28 cellular contexts compared by ENCODE assay signal in genomic region chr2:120388222-120389035, GRCh38. TPM values are rescaled to one million over a fixed set of nuclear protein-coding genes. Genes with fewer than 3 reads are reported as not detected.
DNase-seq lines count a peak whose midpoint lies in the region; ATAC-seq, FAIRE-seq and TF ChIP-seq lines count a peak whose summit lies in the region.
"Had no signal": no experiment of that assay in that cellular context is flagged by ENCODE, and none has a peak within 500 bp of the region (broad histone marks: within the 10 kb centered on the region; RNA-seq: fewer than 3 reads in every experiment).

No MANE protein-coding gene starts in this region.

- no peaks in the 10 kb centered on the region for H3K79me1 ChIP-seq in neuronal stem cell (ENCODE audit: low read depth, low read length)

- no CpG with 5 or more reads among the region's 9 CpGs for WGBS in neuronal stem cell (ENCODE audit: extremely low coverage in 2 of 2, insufficient read length in 2 of 2, insufficient replicate concordance in 1 of 2), 2 donors

- intact Hi-C loops in activated CD4-positive, alpha-beta memory T cell treated with anti-CD3 and anti-CD28 coated beads for 36 hours (cut with micrococcal nuclease): no loop called here
- intact Hi-C loops in natural killer cell (cut with micrococcal nuclease): no loop called here
- intact Hi-C loops in A673 (cut with micrococcal nuclease; ENCODE audit: unreplicated experiment): no loop called here

- H3K27ac ChIP-seq in neuronal stem cell (replicated peaks; ENCODE audit: low read length): no peak overlapping the region
- no peak overlapping the region for H3K27ac ChIP-seq in A673 (ENCODE audit: low read depth, low read length, poor library complexity, severe bottlenecking)
- H3K27ac ChIP-seq: breast epithelium, neutrophil, psoas muscle had no signal

- H3K27me3 Mint-ChIP-seq in activated CD4-positive, alpha-beta memory T cell treated with anti-CD3 and anti-CD28 coated beads for 36 hours: peaks cover 2% of the 10 kb centered on the region
- H3K27me3 Mint-ChIP-seq in activated CD4-positive, alpha-beta memory T cell treated with anti-CD3 and anti-CD28 coated beads, Interleukin-2, amount 10 ng/mL, durations not matched to agents 7 days and 5 days: no peaks in the 10 kb centered on the region
- H3K27me3 Mint-ChIP-seq in natural killer cell (ENCODE audit: low read depth in 2 of 2): peaks cover 0 to 3% of the 10 kb centered on the region in 2 donors
- H3K27me3 Mint-ChIP-seq in natural killer cell treated with Interleukin-12 subunit alpha and Interleukin-12 subunit beta and Interleukin-15 and Interleukin-18, amount 100 ng/mL, for 72 hours: peaks cover 0 to 7% of the 10 kb centered on the region in 2 donors
- H3K27me3 Mint-ChIP-seq: stimulated activated naive B cell treated with anti-CD40 and anti-IgM and Interleukin-4, amounts not matched to agents 10 μg/mL and 1 μg/mL and 100 μg/mL, for 72 hours had no signal

- no TSS peak for BruUV-seq in A673 (replicated peaks; lab: Mats Ljungman, UMichigan)

- no peaks in the 10 kb centered on the region for H3K36me3 Mint-ChIP-seq in activated CD4-positive, alpha-beta memory T cell treated with anti-CD3 and anti-CD28 coated beads for 36 hours
- no peaks in the 10 kb centered on the region for H3K36me3 Mint-ChIP-seq in activated CD4-positive, alpha-beta memory T cell treated with anti-CD3 and anti-CD28 coated beads, Interleukin-2, amount 10 ng/mL, durations not matched to agents 7 days and 5 days (ENCODE audit: low read depth)
- no peaks in the 10 kb centered on the region for H3K36me3 Mint-ChIP-seq in natural killer cell
- no peaks in the 10 kb centered on the region for H3K36me3 Mint-ChIP-seq in natural killer cell treated with Interleukin-12 subunit alpha and Interleukin-12 subunit beta and Interleukin-15 and Interleukin-18, amount 100 ng/mL, for 72 hours
- H3K36me3 Mint-ChIP-seq: stimulated activated naive B cell treated with anti-CD40 and anti-IgM and Interleukin-4, amounts not matched to agents 10 μg/mL and 1 μg/mL and 100 μg/mL, for 72 hours had no signal

- no peak overlapping the region for H3K18ac ChIP-seq in neuronal stem cell (ENCODE audit: low read length)

- no peaks in the 10 kb centered on the region for H3K36me3 ChIP-seq in neuronal stem cell (replicated peaks in 1 of 2; ENCODE audit: control insufficient read depth in 2 of 2, insufficient read depth in 2 of 2, low read length in 2 of 2)
- no peaks in the 10 kb centered on the region for H3K36me3 ChIP-seq in A673 (ENCODE audit: insufficient read depth, low read length, poor library complexity, severe bottlenecking)
- H3K36me3 ChIP-seq: breast epithelium, HAP-1, MG63, neutrophil had no signal

- H3K4me1 ChIP-seq in neuronal stem cell (ENCODE audit: control insufficient read depth in 2 of 2, insufficient read depth in 1 of 2, low read depth in 1 of 2, low read length in 2 of 2) (peaks cover 3 to 7% of the 10 kb centered on the region in 2 donors), A673 (ENCODE audit: insufficient read depth, low read length, poor library complexity, severe bottlenecking) (peaks cover 5% of the 10 kb centered on the region)
- H3K4me1 ChIP-seq: breast epithelium, HAP-1, psoas muscle had no signal

- no peak overlapping the region for H2BK15ac ChIP-seq in neuronal stem cell (ENCODE audit: low read length)

- no peak overlapping the region for H3K4me3 ChIP-seq in neuronal stem cell (ENCODE audit: low read length in 2 of 2)
- no peak overlapping the region for H3K4me3 ChIP-seq in A673 (ENCODE audit: low read depth, low read length, poor library complexity, severe bottlenecking)
- H3K4me3 ChIP-seq: breast epithelium, HAP-1, MG63, psoas muscle had no signal

- no peak overlapping the region for H2BK12ac ChIP-seq in neuronal stem cell (ENCODE audit: low read length)

- no peaks in the 10 kb centered on the region for H3K4me1 Mint-ChIP-seq in activated CD4-positive, alpha-beta memory T cell treated with anti-CD3 and anti-CD28 coated beads for 36 hours (ENCODE audit: low read depth)
- no peaks in the 10 kb centered on the region for H3K4me1 Mint-ChIP-seq in activated CD4-positive, alpha-beta memory T cell treated with anti-CD3 and anti-CD28 coated beads, Interleukin-2, amount 10 ng/mL, durations not matched to agents 7 days and 5 days
- peaks cover 0 to 6% of the 10 kb centered on the region in 2 donors for H3K4me1 Mint-ChIP-seq in natural killer cell
- H3K4me1 Mint-ChIP-seq in natural killer cell treated with Interleukin-12 subunit alpha and Interleukin-12 subunit beta and Interleukin-15 and Interleukin-18, amount 100 ng/mL, for 72 hours (ENCODE audit: low read depth in 2 of 2): peaks cover 2 to 3% of the 10 kb centered on the region in 2 donors
- H3K4me1 Mint-ChIP-seq: stimulated activated naive B cell treated with anti-CD40 and anti-IgM and Interleukin-4, amounts not matched to agents 10 μg/mL and 1 μg/mL and 100 μg/mL, for 72 hours had no signal

- ATAC-seq in natural killer cell: no peak
- ATAC-seq in natural killer cell treated with Interleukin-12 subunit alpha and Interleukin-12 subunit beta and Interleukin-15 and Interleukin-18, amount 100 ng/mL, for 72 hours: no peak
- ATAC-seq: PC-3; psoas muscle; stimulated activated naive B cell treated with anti-CD40 and anti-IgM and Interleukin-4, amounts not matched to agents 10 μg/mL and 1 μg/mL and 100 μg/mL, for 72 hours had no signal

- H3K4ac ChIP-seq in neuronal stem cell (ENCODE audit: low read length): no peak overlapping the region

- H3K9me3 ChIP-seq in neuronal stem cell (replicated peaks in 1 of 2; ENCODE audit: control insufficient read depth in 2 of 2, insufficient read depth in 1 of 2, low read depth in 1 of 2, low read length in 2 of 2): no peaks in the 10 kb centered on the region
- H3K9me3 ChIP-seq in A673 (ENCODE audit: low read depth, low read length, poor library complexity, severe bottlenecking): no peaks in the 10 kb centered on the region
- H3K9me3 ChIP-seq: breast epithelium, HAP-1, MG63, neutrophil, psoas muscle had no signal

- CTCF ChIA-PET in activated CD4-positive, alpha-beta memory T cell treated with anti-CD3 and anti-CD28 coated beads for 36 hours (lab: Charles Lee): no interaction called here
- CTCF ChIA-PET in activated CD4-positive, alpha-beta memory T cell treated with anti-CD3 and anti-CD28 coated beads, Interleukin-2, amount 10 ng/mL, durations not matched to agents 7 days and 5 days (lab: Charles Lee): no interaction called here
- CTCF ChIA-PET in A673 (lab: Charles Lee): no interaction called here

- H3K9ac ChIP-seq in neuronal stem cell (ENCODE audit: low read depth, low read length, poor library complexity): no peak overlapping the region

- H2BK120ac ChIP-seq in neuronal stem cell (ENCODE audit: low read depth, low read length): no peak overlapping the region

- H3K27ac Mint-ChIP-seq in activated CD4-positive, alpha-beta memory T cell treated with anti-CD3 and anti-CD28 coated beads for 36 hours: no peak overlapping the region
- H3K27ac Mint-ChIP-seq in activated CD4-positive, alpha-beta memory T cell treated with anti-CD3 and anti-CD28 coated beads, Interleukin-2, amount 10 ng/mL, durations not matched to agents 7 days and 5 days: no peak overlapping the region
- no peak overlapping the region for H3K27ac Mint-ChIP-seq in natural killer cell
- no peak overlapping the region for H3K27ac Mint-ChIP-seq in natural killer cell treated with Interleukin-12 subunit alpha and Interleukin-12 subunit beta and Interleukin-15 and Interleukin-18, amount 100 ng/mL, for 72 hours
- H3K27ac Mint-ChIP-seq: stimulated activated naive B cell treated with anti-CD40 and anti-IgM and Interleukin-4, amounts not matched to agents 10 μg/mL and 1 μg/mL and 100 μg/mL, for 72 hours had no signal

- H2AFZ ChIP-seq in neuronal stem cell (ENCODE audit: low read length): no peak overlapping the region

- no peak for FAIRE-seq in HTR-8/SVneo (lab: Jason Lieb, UNC)
- FAIRE-seq: GM12892 had no signal

- H3K9me3 Mint-ChIP-seq in activated CD4-positive, alpha-beta memory T cell treated with anti-CD3 and anti-CD28 coated beads for 36 hours: peaks cover 2% of the 10 kb centered on the region
- H3K9me3 Mint-ChIP-seq in activated CD4-positive, alpha-beta memory T cell treated with anti-CD3 and anti-CD28 coated beads, Interleukin-2, amount 10 ng/mL, durations not matched to agents 7 days and 5 days: no peaks in the 10 kb centered on the region
- no peaks in the 10 kb centered on the region for H3K9me3 Mint-ChIP-seq in natural killer cell
- no peaks in the 10 kb centered on the region for H3K9me3 Mint-ChIP-seq in natural killer cell treated with Interleukin-12 subunit alpha and Interleukin-12 subunit beta and Interleukin-15 and Interleukin-18, amount 100 ng/mL, for 72 hours
- H3K9me3 Mint-ChIP-seq: stimulated activated naive B cell treated with anti-CD40 and anti-IgM and Interleukin-4, amounts not matched to agents 10 μg/mL and 1 μg/mL and 100 μg/mL, for 72 hours had no signal

- peaks cover 0 to 14% (median 0%) of the 10 kb centered on the region in 3 experiments for H3K27me3 ChIP-seq in neuronal stem cell (ENCODE audit: control insufficient read depth in 3 of 3, insufficient read depth in 3 of 3, low read depth in 1 of 3, low read length in 3 of 3)
- no peaks in the 10 kb centered on the region for H3K27me3 ChIP-seq in A673 (replicated peaks; ENCODE audit: insufficient read depth, low read depth, low read length, poor library complexity)
- H3K27me3 ChIP-seq: breast epithelium, MG63 had no signal

- peak overlapping the region; percentile 14 for H3K14ac ChIP-seq in neuronal stem cell (ENCODE audit: low read length)

- no peak overlapping the region for H3K4me3 Mint-ChIP-seq in activated CD4-positive, alpha-beta memory T cell treated with anti-CD3 and anti-CD28 coated beads for 36 hours
- no peak overlapping the region for H3K4me3 Mint-ChIP-seq in activated CD4-positive, alpha-beta memory T cell treated with anti-CD3 and anti-CD28 coated beads, Interleukin-2, amount 10 ng/mL, durations not matched to agents 7 days and 5 days
- no peak overlapping the region for H3K4me3 Mint-ChIP-seq in natural killer cell
- no peak overlapping the region for H3K4me3 Mint-ChIP-seq in natural killer cell treated with Interleukin-12 subunit alpha and Interleukin-12 subunit beta and Interleukin-15 and Interleukin-18, amount 100 ng/mL, for 72 hours
- H3K4me3 Mint-ChIP-seq: stimulated activated naive B cell treated with anti-CD40 and anti-IgM and Interleukin-4, amounts not matched to agents 10 μg/mL and 1 μg/mL and 100 μg/mL, for 72 hours had no signal

- H3K23ac ChIP-seq in neuronal stem cell (ENCODE audit: low read depth, low read length, poor library complexity): no peak overlapping the region

- peak; percentile 6 for DNase-seq in activated CD4-positive, alpha-beta memory T cell treated with anti-CD3 and anti-CD28 coated beads for 36 hours
- DNase-seq in activated CD4-positive, alpha-beta memory T cell treated with anti-CD3 and anti-CD28 coated beads, Interleukin-2, amount 10 ng/mL, durations not matched to agents 7 days and 5 days: no peak
- DNase-seq in natural killer cell (peak; percentile 7), neuronal stem cell (ENCODE audit: low spot score) (no peak), HTR-8/SVneo (ENCODE audit: insufficient read length, low spot score) (no peak), MV-4-11 (lab: John Stamatoyannopoulos, UW) (no peak), A673 (ENCODE audit: low spot score) (no peak)
- DNase-seq in natural killer cell treated with Interleukin-12 subunit alpha and Interleukin-12 subunit beta and Interleukin-15 and Interleukin-18, amount 100 ng/mL, for 72 hours (ENCODE audit: low spot score): no peak
- DNase-seq: activated CD4-positive, alpha-beta T cell treated with anti-CD3 and anti-CD28 coated beads for 1 hour; activated naive CD4-positive, alpha-beta T cell treated with anti-CD3 and anti-CD28 coated beads, Interleukin-2, amount 50 U/mL, for 16 hours; effector CD8-positive, alpha-beta T cell; hypothalamus; KG1; MG63; NCI-H1105 treated with DMSO at 0.1 percent for 48 hours; NCI-H2029; NCI-H524 treated with DMSO at 0.1 percent for 48 hours; NK-92 treated with Interleukin-12 subunit alpha and Interleukin-12 subunit beta, amount 100 ng/mL, for 24 hours; PC-3; SHP77; stimulated activated naive B cell treated with anti-CD40 and anti-IgM and Interleukin-4, amounts not matched to agents 10 μg/mL and 1 μg/mL and 100 μg/mL, for 72 hours; T-helper 2 cell had no signal

- TF ChIP-seq CTCF in natural killer cell (IDR thresholded peaks at IDR 0.05) (no peak), A673 (conservative IDR thresholded peaks at IDR 0.05; ENCODE audit: low read depth, low read length) (no peak)

- no peak overlapping the region for H3K4me2 ChIP-seq in neuronal stem cell (ENCODE audit: insufficient read depth, low read length, poor library complexity, severe bottlenecking)

- POLR2A ChIA-PET in activated CD4-positive, alpha-beta memory T cell treated with anti-CD3 and anti-CD28 coated beads for 36 hours (lab: Charles Lee): no interaction called here
- POLR2A ChIA-PET in activated CD4-positive, alpha-beta memory T cell treated with anti-CD3 and anti-CD28 coated beads, Interleukin-2, amount 10 ng/mL, durations not matched to agents 7 days and 5 days (lab: Charles Lee): no interaction called here
- POLR2A ChIA-PET in A673 (lab: Charles Lee; ENCODE audit: low non-redundant PET): no interaction called here

- peak overlapping the region; percentile 47 for H2AK5ac ChIP-seq in neuronal stem cell (ENCODE audit: low read depth, low read length)

- H2BK5ac ChIP-seq in neuronal stem cell (ENCODE audit: low read length): no peak overlapping the region

- no peak overlapping the region for H4K91ac ChIP-seq in neuronal stem cell (ENCODE audit: low read depth, low read length, poor library complexity)

- no peak overlapping the region for H4K8ac ChIP-seq in neuronal stem cell (ENCODE audit: low read depth, low read length)

RNA-seq across cellular contexts. Expression of gene INHBB, which starts 42.5 kb away (rescaled TPM):
- not detected for total RNA-seq in activated CD4-positive, alpha-beta memory T cell treated with anti-CD3 and anti-CD28 coated beads for 36 hours
- not detected for total RNA-seq in activated CD4-positive, alpha-beta memory T cell treated with anti-CD3 and anti-CD28 coated beads, Interleukin-2, amount 10 ng/mL, durations not matched to agents 7 days and 5 days
- under 1 TPM in 2 of 3 donors, not detected in 1; 0.07 to 0.10 TPM for total RNA-seq in natural killer cell
- total RNA-seq in natural killer cell treated with Interleukin-12 subunit alpha and Interleukin-12 subunit beta and Interleukin-15 and Interleukin-18, amount 100 ng/mL, for 72 hours: not detected
- not detected for polyA plus RNA-seq in neuronal stem cell (2013, experiment 1 of 2)
- 0.01 TPM for polyA plus RNA-seq in neuronal stem cell (2013, experiment 2 of 2)
- total RNA-seq in A673 (2021): 0.09 TPM in 2 replicates
- total RNA-seq: G401 had no signal

Comparison
In these comparisons a context has a peak if more than half of its experiments do, and no peak if none do; other contexts are left out.
1. DNase-seq: peak in activated CD4-positive, alpha-beta memory T cell treated with anti-CD3 and anti-CD28 coated beads for 36 hours (single experiment) and natural killer cell (single experiment); none in activated CD4-positive, alpha-beta memory T cell treated with anti-CD3 and anti-CD28 coated beads, Interleukin-2, amount 10 ng/mL, durations not matched to agents 7 days and 5 days (single experiment), natural killer cell treated with Interleukin-12 subunit alpha and Interleukin-12 subunit beta and Interleukin-15 and Interleukin-18, amount 100 ng/mL, for 72 hours (single experiment), neuronal stem cell (single experiment), HTR-8/SVneo (single experiment), MV-4-11 (single experiment) and A673 (single experiment).